11 cellular contexts compared by ENCODE assay signal in genomic region chr17:48561894-48562810, GRCh38. TPM values are rescaled to one million over a fixed set of nuclear protein-coding genes. Genes with fewer than 3 reads are reported as not detected.
DNase-seq lines count a peak whose midpoint lies in the region; ATAC-seq and TF ChIP-seq lines count a peak whose summit lies in the region.
"Had no signal": no experiment of that assay in that cellular context is flagged by ENCODE, and none has a peak within 500 bp of the region (broad histone marks: within the 10 kb centered on the region; RNA-seq: fewer than 3 reads in every experiment).

No MANE protein-coding gene starts in this region.

- H3K27ac Mint-ChIP-seq in naive thymus-derived CD8-positive, alpha-beta T cell, result peak overlapping the region in 3 of 10 donors; percentile 2 to 49 (median 31)
- H3K27ac Mint-ChIP-seq: activated naive CD4-positive, alpha-beta T cell treated with anti-CD3 and anti-CD28 coated beads, Interleukin-2, amount 50 U/mL, for 72 hours had no signal

- WGBS in mammary epithelial cell (ENCODE audit: low coverage, missing lambda C conversion rate), result 90% methylated on average over 15 of the region's 15 CpGs

- H3K36me3 Mint-ChIP-seq in naive thymus-derived CD8-positive, alpha-beta T cell, result no peaks in the 10 kb centered on the region
- H3K36me3 Mint-ChIP-seq: activated naive CD4-positive, alpha-beta T cell treated with anti-CD3 and anti-CD28 coated beads, Interleukin-2, amount 50 U/mL, for 72 hours had no signal

- H3K4me2 ChIP-seq in mammary epithelial cell (ENCODE audit: insufficient read depth, low read depth, low read length), result no peak overlapping the region
- H3K4me2 ChIP-seq: KMS-11 had no signal

- no peak overlapping the region for H3K9ac ChIP-seq in mammary epithelial cell (ENCODE audit: insufficient read depth, low read length)
- H3K9ac ChIP-seq: KMS-11 had no signal

- H3K79me2 ChIP-seq in mammary epithelial cell (ENCODE audit: insufficient read depth, low read length), result no peaks in the 10 kb centered on the region

- CTCF ChIA-PET in mammary epithelial cell (lab: Charles Lee; ENCODE audit: low non-redundant PET), result interaction anchor here (0.7 kb wide), 1 partner anchor 615 kb away, joined by 3 read pairs; no protein-coding TSS in a partner anchor

- peak overlapping the region; percentile 28 to 30 for H3K27ac ChIP-seq in ascending aorta
- no peak overlapping the region for H3K27ac ChIP-seq in mammary epithelial cell (ENCODE audit: insufficient read depth, low read depth, low read length)
- H3K27ac ChIP-seq in SJCRH30, result no peak overlapping the region
- H3K27ac ChIP-seq: KMS-11, SK-N-MC had no signal

- H2AFZ ChIP-seq in mammary epithelial cell (ENCODE audit: low read depth, low read length), result no peak overlapping the region

- in situ Hi-C loops in mammary epithelial cell (cut with MboI; ENCODE audit: low sequenced_read_pairs in 2 of 2), result no loop called here

- dilution Hi-C loops in mammary epithelial cell (cut with HindIII; ENCODE audit: low sequenced_read_pairs), result no loop called here

- BruUV-seq in mammary epithelial cell (replicated peaks; lab: Mats Ljungman, UMichigan), result no TSS peak

- no peak overlapping the region for H3K4me3 Mint-ChIP-seq in naive thymus-derived CD8-positive, alpha-beta T cell

- no peaks in the 10 kb centered on the region for H3K27me3 ChIP-seq in ascending aorta
- peaks cover 6% of the 10 kb centered on the region for H3K27me3 ChIP-seq in mammary epithelial cell (ENCODE audit: insufficient read depth, low read length)
- H3K27me3 ChIP-seq in SJCRH30, result no peaks in the 10 kb centered on the region

- no peak overlapping the region for H3K4me3 ChIP-seq in ascending aorta
- no peak overlapping the region for H3K4me3 ChIP-seq in mammary epithelial cell (replicated peaks in 1 of 3; ENCODE audit: insufficient read depth in 1 of 3, low read depth in 2 of 3, low read length in 3 of 3)
- no peak overlapping the region for H3K4me3 ChIP-seq in SJCRH30
- H3K4me3 ChIP-seq: SK-N-MC had no signal

- peak; percentile 61 for TF ChIP-seq CTCF in GM12872 (IDR thresholded peaks at IDR 0.05; ENCODE audit: insufficient read depth, low read depth, low read length)
- TF ChIP-seq CTCF in ascending aorta (IDR thresholded peaks at IDR 0.05), result no peak
- peak in 1 of 2 donors; percentile 19 for TF ChIP-seq CTCF in mammary epithelial cell (conservative IDR thresholded peaks at IDR 0.05 in 1 of 2, IDR thresholded peaks at IDR 0.05 in 1 of 2; ENCODE audit: extremely low read depth in 1 of 2, insufficient read depth in 1 of 2, low read depth in 1 of 2, low read length in 2 of 2)

- H3K4me1 Mint-ChIP-seq in naive thymus-derived CD8-positive, alpha-beta T cell, result peaks cover 0 to 24% (median 6%) of the 10 kb centered on the region in 4 donors

- ATAC-seq in GM21786 (IDR thresholded peaks at IDR 0.05; ENCODE audit: unreplicated experiment) (peak; percentile 60), GM21526 (IDR thresholded peaks at IDR 0.05; ENCODE audit: low FRiP score, unreplicated experiment) (no peak)
- ATAC-seq in naive thymus-derived CD8-positive, alpha-beta T cell, result peak; percentile 65 to 72
- ATAC-seq: activated naive CD4-positive, alpha-beta T cell treated with anti-CD3 and anti-CD28 coated beads, Interleukin-2, amount 50 U/mL, for 72 hours had no signal

- no peaks in the 10 kb centered on the region for H3K9me3 Mint-ChIP-seq in naive thymus-derived CD8-positive, alpha-beta T cell
- H3K9me3 Mint-ChIP-seq: activated naive CD4-positive, alpha-beta T cell treated with anti-CD3 and anti-CD28 coated beads, Interleukin-2, amount 50 U/mL, for 72 hours had no signal

- H3K9me3 ChIP-seq in ascending aorta (no peaks in the 10 kb centered on the region), mammary epithelial cell (replicated peaks; ENCODE audit: insufficient read depth, low read length) (no peaks in the 10 kb centered on the region), SJCRH30 (replicated peaks) (no peaks in the 10 kb centered on the region)

- intact Hi-C loops in ascending aorta (cut with DNase I), result no loop called here
- intact Hi-C loops in mammary epithelial cell (cut with micrococcal nuclease), result no loop called here

- no peaks in the 10 kb centered on the region for H4K20me1 ChIP-seq in mammary epithelial cell (ENCODE audit: insufficient read depth, low read length)

- H3K4me1 ChIP-seq in ascending aorta, result peaks cover 11 to 75% of the 10 kb centered on the region in 2 donors
- H3K4me1 ChIP-seq in mammary epithelial cell (ENCODE audit: insufficient read depth, low read length), result peaks cover 4% of the 10 kb centered on the region
- no peaks in the 10 kb centered on the region for H3K4me1 ChIP-seq in SJCRH30

- DNase-seq in ascending aorta (ENCODE audit: low spot score in 2 of 2), result no peak
- DNase-seq in naive thymus-derived CD8-positive, alpha-beta T cell, result peak in 1 of 10 donors; percentile 42
- DNase-seq in mammary epithelial cell, result no peak
- no peak for DNase-seq in SJCRH30
- no peak for DNase-seq in ecto neural progenitor cell (ENCODE audit: low spot score)

- H3K36me3 ChIP-seq in ascending aorta (no peaks in the 10 kb centered on the region), mammary epithelial cell (ENCODE audit: insufficient read depth, low read length) (no peaks in the 10 kb centered on the region), SJCRH30 (no peaks in the 10 kb centered on the region)

- peaks cover 15 to 42% (median 23%) of the 10 kb centered on the region in 5 donors for H3K27me3 Mint-ChIP-seq in naive thymus-derived CD8-positive, alpha-beta T cell

- POLR2A ChIA-PET in naive thymus-derived CD8-positive, alpha-beta T cell (lab: Charles Lee), result interaction anchor here (0.6 to 1.5 kb wide), 3 partner anchors 14 to 163 kb away, joined by 3 to 5 read pairs (median 3); no protein-coding TSS in a partner anchor

RNA-seq across cellular contexts. Expression of gene HOXB4, which starts 16.0 kb away (rescaled TPM):
- total RNA-seq in ascending aorta (20.4 TPM), mammary epithelial cell (under 1 TPM; 0.16 to 0.17 TPM)
- total RNA-seq in naive thymus-derived CD8-positive, alpha-beta T cell, result 1 to 10 TPM; 1.8 to 2.3 TPM
- polyA plus RNA-seq in naive thymus-derived CD8-positive, alpha-beta T cell, result under 1 TPM in 2 of 3 donors, not detected in 1; 0.06 TPM
- polyA plus RNA-seq in mammary epithelial cell, result 0.01 TPM
- polyA minus RNA-seq in mammary epithelial cell, result not detected
- total RNA-seq in SJCRH30 (2014; rRNA removed; shearing (Covaris generic)), result 3.7 and 4.3 TPM in 2 replicates

RNA-seq across cellular contexts. Expression of gene HOXB2, which starts 17.2 kb away (rescaled TPM):
- total RNA-seq in ascending aorta (55.3 TPM), mammary epithelial cell (10 to 100 TPM in 1 of 2 donors, 1 to 10 TPM in 1; 3.3 to 18.9 TPM)
- total RNA-seq in naive thymus-derived CD8-positive, alpha-beta T cell, result 10 to 100 TPM; 31.9 to 32.4 TPM
- polyA plus RNA-seq in naive thymus-derived CD8-positive, alpha-beta T cell, result 10 to 100 TPM in 1 of 3 donors, 1 to 10 TPM in 2; 7.6 to 16.4 (median 8.2) TPM
- polyA plus RNA-seq in mammary epithelial cell, result 6.7 TPM
- 2.8 TPM for polyA minus RNA-seq in mammary epithelial cell
- total RNA-seq in SJCRH30 (2014; rRNA removed; shearing (Covaris generic)), result 5.9 and 7.6 TPM in 2 replicates

RNA-seq across cellular contexts. Expression of gene HOXB3, which starts 27.9 kb away (rescaled TPM):
- total RNA-seq in ascending aorta, result 19.3 TPM
- 1 to 10 TPM; 7.2 to 8.1 TPM for total RNA-seq in naive thymus-derived CD8-positive, alpha-beta T cell
- polyA plus RNA-seq in naive thymus-derived CD8-positive, alpha-beta T cell, result under 1 TPM in 1 of 3 donors, not detected in 2; 0.19 TPM
- total RNA-seq in mammary epithelial cell, result 1 to 10 TPM; 1.5 to 5.2 TPM
- polyA plus RNA-seq in mammary epithelial cell, result 2.6 TPM
- 0.67 TPM for polyA minus RNA-seq in mammary epithelial cell
- 7.4 and 8.8 TPM in 2 replicates for total RNA-seq in SJCRH30 (2014; rRNA removed; shearing (Covaris generic))

RNA-seq across cellular contexts. Expression of gene HOXB1, which starts 31.3 kb away (rescaled TPM):
- total RNA-seq in ascending aorta, result not detected
- total RNA-seq in naive thymus-derived CD8-positive, alpha-beta T cell, result not detected
- polyA plus RNA-seq in naive thymus-derived CD8-positive, alpha-beta T cell, result not detected
- total RNA-seq in mammary epithelial cell, result not detected
- not detected for polyA plus RNA-seq in mammary epithelial cell
- not detected for polyA minus RNA-seq in mammary epithelial cell
- not detected in 2 replicates for total RNA-seq in SJCRH30 (2014; rRNA removed; shearing (Covaris generic))
- total RNA-seq: activated naive CD4-positive, alpha-beta T cell treated with anti-CD3 and anti-CD28 coated beads, Interleukin-2, amount 50 U/mL, for 72 hours had no signal

RNA-seq across cellular contexts. Expression of gene HOXB5, which starts 31.4 kb away (rescaled TPM):
- total RNA-seq in ascending aorta, result 0.53 TPM
- total RNA-seq in naive thymus-derived CD8-positive, alpha-beta T cell, result not detected
- not detected for polyA plus RNA-seq in naive thymus-derived CD8-positive, alpha-beta T cell
- total RNA-seq in mammary epithelial cell, result not detected
- not detected for polyA plus RNA-seq in mammary epithelial cell
- not detected for polyA minus RNA-seq in mammary epithelial cell
- 0.51 and 0.61 TPM in 2 replicates for total RNA-seq in SJCRH30 (2014; rRNA removed; shearing (Covaris generic))
- total RNA-seq: activated naive CD4-positive, alpha-beta T cell treated with anti-CD3 and anti-CD28 coated beads, Interleukin-2, amount 50 U/mL, for 72 hours had no signal

Comparison
In these comparisons a context has a peak if more than half of its experiments do, and no peak if none do; other contexts are left out.
1. H3K27ac ChIP-seq: peak in ascending aorta (2 of 2); none in mammary epithelial cell (single experiment) and SJCRH30 (single experiment).